Comparison of ENCODE assay signal across 15 cellular contexts in genomic region chr11:134762248-134763029, GRCh38.
DNase-seq lines count a peak whose midpoint lies in the region; TF ChIP-seq lines count a peak whose summit lies in the region.
"Had no signal": no experiment of that assay in that cellular context is flagged by ENCODE, and none has a peak within 500 bp of the region (broad histone marks: within the 10 kb centered on the region; RNA-seq: fewer than 3 reads in every experiment).

No MANE protein-coding gene starts in this region.

- no peaks in the 10 kb centered on the region for H3K36me3 Mint-ChIP-seq in activated naive CD8-positive, alpha-beta T cell

- H3K27me3 ChIP-seq in iPS-15b (ENCODE audit: control insufficient read depth, insufficient read depth, low read length) (no peaks in the 10 kb centered on the region), tibial artery (no peaks in the 10 kb centered on the region)
- H3K27me3 ChIP-seq: transverse colon had no signal

- no peaks in the 10 kb centered on the region for H3K4me1 Mint-ChIP-seq in activated naive CD8-positive, alpha-beta T cell (ENCODE audit: low read depth)

- H3K9ac ChIP-seq in iPS-15b (ENCODE audit: low read depth, low read length), result no peak overlapping the region

- H3K27ac ChIP-seq in tibial artery, result no peak overlapping the region
- H3K27ac ChIP-seq: epithelial cell of prostate, transverse colon had no signal

- H3K36me3 ChIP-seq in iPS-15b (ENCODE audit: control insufficient read depth, insufficient read depth, low read length), result no peaks in the 10 kb centered on the region
- no peaks in the 10 kb centered on the region for H3K36me3 ChIP-seq in tibial artery
- H3K36me3 ChIP-seq: transverse colon had no signal

- intact Hi-C loops in tibial artery (cut with DNase I; ENCODE audit: low total_unique reads), result no loop called here

- no peaks in the 10 kb centered on the region for H3K9me3 ChIP-seq in iPS-15b (ENCODE audit: control insufficient read depth, insufficient read depth, low read length)
- H3K9me3 ChIP-seq in tibial artery, result no peaks in the 10 kb centered on the region
- H3K9me3 ChIP-seq: transverse colon had no signal

- H3K4me3 ChIP-seq in iPS-15b (ENCODE audit: low read depth, low read length) (peak overlapping the region; percentile 18), tibial artery (peak overlapping the region; percentile 19 to 37)
- H3K4me3 ChIP-seq: transverse colon had no signal

- peak; percentile 65 for DNase-seq in activated CD8-positive, alpha-beta memory T cell treated with anti-CD3 and anti-CD28 coated beads for 24 hours
- DNase-seq in activated CD8-positive, alpha-beta memory T cell treated with anti-CD3 and anti-CD28 coated beads, Interleukin-2, amount 50 U/mL, for 48 hours, result no peak
- DNase-seq in tibial artery (no peak), SK-N-DZ (ENCODE audit: low spot score) (no peak), NCI-H2227 (lab: John Stamatoyannopoulos, UW; ENCODE audit: unreplicated experiment) (no peak), HT-29 (ENCODE audit: low spot score) (no peak)
- DNase-seq: ACHN; activated CD4-positive, alpha-beta T cell treated with anti-CD3 and anti-CD28 coated beads for 48 hours; anterior cingulate cortex; Karpas-422; left colon; transverse colon had no signal

- no peak for TF ChIP-seq CTCF in tibial artery (IDR thresholded peaks at IDR 0.05)

- no peak overlapping the region for H3K27ac Mint-ChIP-seq in activated naive CD8-positive, alpha-beta T cell

- H3K4me3 Mint-ChIP-seq in activated naive CD8-positive, alpha-beta T cell, result peak overlapping the region; percentile 51

- H3K9me3 Mint-ChIP-seq in activated naive CD8-positive, alpha-beta T cell (ENCODE audit: low read depth), result no peaks in the 10 kb centered on the region

- no peaks in the 10 kb centered on the region for H3K4me1 ChIP-seq in iPS-15b (ENCODE audit: control insufficient read depth, insufficient read depth, low read length)
- no peaks in the 10 kb centered on the region for H3K4me1 ChIP-seq in tibial artery
- H3K4me1 ChIP-seq: transverse colon had no signal

- peaks cover 2% of the 10 kb centered on the region for H3K27me3 Mint-ChIP-seq in activated naive CD8-positive, alpha-beta T cell
